In the genomic region with DNA sequence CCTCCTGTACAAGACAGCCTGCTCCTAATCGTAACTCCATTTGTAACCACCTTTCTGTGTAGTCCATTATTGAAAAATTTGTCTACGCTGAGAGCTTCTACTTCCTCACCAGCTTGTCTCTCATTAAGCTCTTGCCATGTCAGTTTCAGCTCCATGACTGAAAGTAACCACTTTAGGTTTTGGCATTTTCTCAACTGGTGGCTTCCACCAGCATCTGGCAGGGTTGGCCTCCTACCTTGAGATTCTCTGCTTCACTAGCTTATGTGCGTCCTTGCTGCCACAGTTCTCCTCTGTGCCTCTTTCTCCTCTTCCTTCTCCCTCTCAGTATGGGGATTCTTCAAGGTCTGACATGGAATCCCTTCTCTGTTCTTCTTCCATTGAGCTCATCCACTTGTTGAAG, we compare ENCODE assay signal across 17 cellular contexts. TPM values are rescaled to one million over a fixed set of nuclear protein-coding genes. Genes with fewer than 3 reads are reported as not detected.
DNase-seq lines count a peak whose midpoint lies in the region; ATAC-seq, FAIRE-seq and TF ChIP-seq lines count a peak whose summit lies in the region.
"Had no signal": no experiment of that assay in that cellular context is flagged by ENCODE, and none has a peak within 500 bp of the region (broad histone marks: within the 10 kb centered on the region; RNA-seq: fewer than 3 reads in every experiment).

No MANE protein-coding gene starts in this region.

- no peak for FAIRE-seq in urothelium cell line (lab: Jason Lieb, UNC)
- FAIRE-seq: D721Med, H1 had no signal

- no peak for ATAC-seq in CD4-positive, CD25-positive, alpha-beta regulatory T cell (ENCODE audit: low read depth in 2 of 2)
- no peak for ATAC-seq in T-helper 17 cell
- no peak for ATAC-seq in natural killer cell treated with Interleukin-12 subunit alpha and Interleukin-12 subunit beta and Interleukin-15 and Interleukin-18, amount 100 ng/mL, for 72 hours

- no peak overlapping the region for H3K27ac ChIP-seq in CD4-positive, CD25-positive, alpha-beta regulatory T cell (ENCODE audit: insufficient read depth, low read length, poor library complexity, severe bottlenecking)
- no peak overlapping the region for H3K27ac ChIP-seq in HEK293 (ENCODE audit: extremely low read depth, low read depth, low read length)
- H3K27ac ChIP-seq: BLaER1 treated with 17β-estradiol and CSF1 and Interleukin-3, amounts not matched to agents 10 nM and 100 nM; HL-60 had no signal

- no peak for DNase-seq in CD4-positive, CD25-positive, alpha-beta regulatory T cell
- DNase-seq in T-helper 17 cell (no peak), NOMO-1 treated with DMSO at 0.1 percent for 48 hours (lab: John Stamatoyannopoulos, UW; ENCODE audit: unreplicated experiment) (no peak), urothelium cell line (ENCODE audit: low spot score) (no peak)
- no peak for DNase-seq in natural killer cell treated with Interleukin-12 subunit alpha and Interleukin-12 subunit beta and Interleukin-15 and Interleukin-18, amount 100 ng/mL, for 72 hours (ENCODE audit: low spot score)
- DNase-seq in activated CD8-positive, alpha-beta memory T cell treated with anti-CD3 and anti-CD28 coated beads, Interleukin-2, amount 50 U/mL, for 4 hours = no peak
- DNase-seq: ACHN; CD4-positive, alpha-beta T cell; DND-41; GDM1; HFFc6 had no signal

- peaks cover 67% of the 10 kb centered on the region for H3K36me3 ChIP-seq in CD4-positive, CD25-positive, alpha-beta regulatory T cell (ENCODE audit: control insufficient read depth, insufficient read depth, low read length)
- no peaks in the 10 kb centered on the region for H3K36me3 ChIP-seq in HEK293 (ENCODE audit: control insufficient read depth in 2 of 2, insufficient read depth in 1 of 2, low read length in 2 of 2)
- H3K36me3 ChIP-seq: HAP-1 had no signal

- no peak for TF ChIP-seq CTCF in HEK293 (tag by site-specific recombination; IDR thresholded peaks at IDR 0.05)

- no peaks in the 10 kb centered on the region for H3K27me3 ChIP-seq in CD4-positive, CD25-positive, alpha-beta regulatory T cell (ENCODE audit: control insufficient read depth, insufficient read depth, low read length)
- H3K27me3 ChIP-seq: BLaER1 treated with 17β-estradiol and CSF1 and Interleukin-3, amounts not matched to agents 10 nM and 100 nM had no signal

- no peaks in the 10 kb centered on the region for H3K4me1 ChIP-seq in CD4-positive, CD25-positive, alpha-beta regulatory T cell (ENCODE audit: control insufficient read depth, insufficient read depth, low read length, poor library complexity, severe bottlenecking)
- H3K4me1 ChIP-seq in HEK293 (ENCODE audit: control insufficient read depth, insufficient read depth, low read length) = no peaks in the 10 kb centered on the region; the same call in 1 of the 2 replicates
- H3K4me1 ChIP-seq: HAP-1 had no signal

- H3K27me3 Mint-ChIP-seq in CD4-positive, CD25-positive, alpha-beta regulatory T cell = no peaks in the 10 kb centered on the region
- no peaks in the 10 kb centered on the region for H3K27me3 Mint-ChIP-seq in T-helper 17 cell
- no peaks in the 10 kb centered on the region for H3K27me3 Mint-ChIP-seq in natural killer cell treated with Interleukin-12 subunit alpha and Interleukin-12 subunit beta and Interleukin-15 and Interleukin-18, amount 100 ng/mL, for 72 hours
- H3K27me3 Mint-ChIP-seq: CD4-positive, alpha-beta T cell had no signal

- peaks cover 0 to 14% (median 7%) of the 10 kb centered on the region in 4 donors for H3K4me1 Mint-ChIP-seq in CD4-positive, CD25-positive, alpha-beta regulatory T cell
- H3K4me1 Mint-ChIP-seq in T-helper 17 cell = peaks cover 9% of the 10 kb centered on the region
- H3K4me1 Mint-ChIP-seq in natural killer cell treated with Interleukin-12 subunit alpha and Interleukin-12 subunit beta and Interleukin-15 and Interleukin-18, amount 100 ng/mL, for 72 hours (ENCODE audit: low read depth in 2 of 2) = peaks cover 29 to 43% of the 10 kb centered on the region in 2 donors

- no peak overlapping the region for H3K4me3 ChIP-seq in CD4-positive, CD25-positive, alpha-beta regulatory T cell (ENCODE audit: low read depth, low read length)
- H3K4me3 ChIP-seq in HEK293 (ENCODE audit: low read depth, low read length) = no peak overlapping the region
- H3K4me3 ChIP-seq: BLaER1 treated with 17β-estradiol and CSF1 and Interleukin-3, amounts not matched to agents 10 nM and 100 nM; HAP-1 had no signal

- H3K36me3 Mint-ChIP-seq in CD4-positive, CD25-positive, alpha-beta regulatory T cell = peaks cover 52% of the 10 kb centered on the region
- H3K36me3 Mint-ChIP-seq in T-helper 17 cell (ENCODE audit: low read depth) = peaks cover 11% of the 10 kb centered on the region
- H3K36me3 Mint-ChIP-seq in natural killer cell treated with Interleukin-12 subunit alpha and Interleukin-12 subunit beta and Interleukin-15 and Interleukin-18, amount 100 ng/mL, for 72 hours = peaks cover 31% of the 10 kb centered on the region

- no peak overlapping the region for H3K4me3 Mint-ChIP-seq in CD4-positive, CD25-positive, alpha-beta regulatory T cell
- no peak overlapping the region for H3K4me3 Mint-ChIP-seq in T-helper 17 cell
- H3K4me3 Mint-ChIP-seq in natural killer cell treated with Interleukin-12 subunit alpha and Interleukin-12 subunit beta and Interleukin-15 and Interleukin-18, amount 100 ng/mL, for 72 hours = no peak overlapping the region
- H3K4me3 Mint-ChIP-seq: CD4-positive, alpha-beta T cell; HFFc6 had no signal

- no peaks in the 10 kb centered on the region for H3K9me3 Mint-ChIP-seq in CD4-positive, CD25-positive, alpha-beta regulatory T cell
- H3K9me3 Mint-ChIP-seq in natural killer cell treated with Interleukin-12 subunit alpha and Interleukin-12 subunit beta and Interleukin-15 and Interleukin-18, amount 100 ng/mL, for 72 hours = no peaks in the 10 kb centered on the region
- H3K9me3 Mint-ChIP-seq: CD4-positive, alpha-beta T cell; HFFc6 had no signal

- peak overlapping the region in 2 of 3 donors; percentile 21 to 64 for H3K27ac Mint-ChIP-seq in CD4-positive, CD25-positive, alpha-beta regulatory T cell
- H3K27ac Mint-ChIP-seq in T-helper 17 cell = peak overlapping the region; percentile 34
- peak overlapping the region; percentile 29 to 34 for H3K27ac Mint-ChIP-seq in natural killer cell treated with Interleukin-12 subunit alpha and Interleukin-12 subunit beta and Interleukin-15 and Interleukin-18, amount 100 ng/mL, for 72 hours
- H3K27ac Mint-ChIP-seq: CD4-positive, alpha-beta T cell; HFFc6 had no signal

- POLR2A ChIA-PET in HEK293 (lab: Yijun Ruan, JAX) = no interaction called here

- CTCF ChIA-PET in HEK293 (lab: Yijun Ruan, JAX) = interaction anchor here (1.4 kb wide), 1 partner anchor 183 kb away, joined by 9 read pairs; no protein-coding TSS in a partner anchor

- H3K9me3 ChIP-seq in CD4-positive, CD25-positive, alpha-beta regulatory T cell (ENCODE audit: control insufficient read depth in 2 of 2, low read length in 2 of 2) = no peaks in the 10 kb centered on the region
- H3K9me3 ChIP-seq in HEK293 (ENCODE audit: control insufficient read depth, insufficient read depth, low read depth, low read length) (no peaks in the 10 kb centered on the region), T-helper 17 cell (ENCODE audit: control insufficient read depth, low read length, poor library complexity, severe bottlenecking) (no peaks in the 10 kb centered on the region)
- H3K9me3 ChIP-seq: HAP-1 had no signal

TF ChIP-seq in HEK293, 187 proteins besides CTCF, POLR2A, EP300 and RAD21:
- no peak for TF ChIP-seq ZNF571 (tag by site-specific recombination; IDR thresholded peaks at IDR 0.05)
- TF ChIP-seq, protein P1, sequence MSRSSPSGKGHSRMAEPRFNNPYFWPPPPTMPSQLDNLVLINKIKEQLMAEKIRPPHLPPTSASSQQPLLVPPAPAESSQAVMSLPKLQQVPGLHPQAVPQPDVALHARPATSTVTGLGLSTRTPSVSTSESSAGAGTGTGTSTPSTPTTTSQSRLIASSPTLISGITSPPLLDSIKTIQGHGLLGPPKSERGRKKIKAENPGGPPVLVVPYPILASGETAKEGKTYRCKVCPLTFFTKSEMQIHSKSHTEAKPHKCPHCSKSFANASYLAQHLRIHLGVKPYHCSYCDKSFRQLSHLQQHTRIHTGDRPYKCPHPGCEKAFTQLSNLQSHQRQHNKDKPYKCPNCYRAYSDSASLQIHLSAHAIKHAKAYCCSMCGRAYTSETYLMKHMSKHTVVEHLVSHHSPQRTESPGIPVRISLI (tag by site-specific recombination; IDR thresholded peaks at IDR 0.05) = no peak
- peak; percentile 41; the same call in 1 of the 2 replicates for TF ChIP-seq SCRT2 (tag by site-specific recombination; IDR thresholded peaks at IDR 0.05)
- no peak for TF ChIP-seq ZNF785 (tag by site-specific recombination; IDR thresholded peaks at IDR 0.05)
- TF ChIP-seq ZNF610 (tag by site-specific recombination; IDR thresholded peaks at IDR 0.05; ENCODE audit: borderline replicate concordance) = no peak

RNA-seq across cellular contexts. Expression of a gene that starts 31.8 kb away (rescaled TPM):
- total RNA-seq in CD4-positive, CD25-positive, alpha-beta regulatory T cell = not detected
- polyA plus RNA-seq in CD4-positive, CD25-positive, alpha-beta regulatory T cell = 1 to 10 TPM in 1 of 4 donors, under 1 TPM in 3; 0.77 to 1.6 (median 0.83) TPM
- total RNA-seq in T-helper 17 cell = not detected
- total RNA-seq in natural killer cell treated with Interleukin-12 subunit alpha and Interleukin-12 subunit beta and Interleukin-15 and Interleukin-18, amount 100 ng/mL, for 72 hours = not detected
- total RNA-seq: CD4-positive, alpha-beta T cell had no signal
